8 cellular contexts compared by ENCODE assay signal in the genomic region with DNA sequence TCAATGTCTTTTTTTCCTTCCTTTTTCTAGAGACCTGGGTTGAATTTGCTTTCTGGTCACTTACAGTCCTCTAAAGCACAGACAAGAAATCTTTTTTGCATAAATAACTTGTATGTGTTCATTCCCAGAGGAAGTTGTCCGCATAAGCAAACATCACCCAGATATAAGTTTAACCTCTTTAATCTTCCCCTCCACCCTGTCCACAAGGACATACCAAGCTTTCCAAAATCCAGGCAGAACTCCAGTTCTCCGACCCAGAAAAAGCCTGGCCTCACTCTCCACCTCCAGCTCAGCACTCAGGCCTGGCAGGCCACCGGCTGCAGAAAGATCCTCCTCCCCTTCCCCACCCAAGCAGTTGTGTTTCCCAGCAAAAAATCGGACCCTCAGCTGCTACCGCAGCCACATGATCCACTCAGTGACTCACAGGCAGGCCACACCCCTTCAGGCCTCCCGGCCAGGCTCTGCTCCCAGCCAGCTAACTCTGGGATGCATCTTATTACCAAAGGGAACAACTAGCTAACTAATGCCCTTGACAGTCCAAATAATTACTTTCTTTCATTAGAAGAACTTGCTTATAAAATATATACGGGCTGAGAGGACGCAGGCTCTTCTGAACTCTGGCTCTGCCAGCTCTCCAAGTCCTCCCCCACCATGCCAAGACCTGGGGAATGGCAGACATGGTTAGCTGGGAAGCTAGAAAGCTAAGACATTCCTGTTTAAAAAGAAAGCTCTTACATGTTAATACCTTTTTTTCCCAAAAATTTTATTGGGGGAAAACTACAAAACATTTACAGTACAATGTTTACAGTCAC. TPM values are rescaled to one million over a fixed set of nuclear protein-coding genes. Genes with fewer than 3 reads are reported as not detected.
DNase-seq lines count a peak whose midpoint lies in the region; ATAC-seq and TF ChIP-seq lines count a peak whose summit lies in the region.

No MANE protein-coding gene starts in this region.

- intact Hi-C loops in activated CD4-positive, alpha-beta T cell treated with anti-CD3 and anti-CD28 coated beads for 36 hours (cut with DNase I, micrococcal nuclease), result loop anchor here in 1 of 2 experiments (1.0 to 10.0 kb wide), 2 partner anchors 91 to 727 kb away; a partner anchor contains a TSS

- H3K36me3 Mint-ChIP-seq in activated CD4-positive, alpha-beta T cell treated with anti-CD3 and anti-CD28 coated beads for 36 hours (ENCODE audit: low read depth), result peaks cover 50% of the 10 kb centered on the region

- ATAC-seq in activated CD4-positive, alpha-beta T cell treated with anti-CD3 and anti-CD28 coated beads for 36 hours, result no peak
- ATAC-seq in HG03469 (IDR thresholded peaks at IDR 0.05; ENCODE audit: unreplicated experiment) (no peak), GM19467 (IDR thresholded peaks at IDR 0.05; ENCODE audit: unreplicated experiment) (no peak)

- CTCF ChIA-PET in activated CD4-positive, alpha-beta T cell treated with anti-CD3 and anti-CD28 coated beads for 36 hours (lab: Charles Lee), result interaction anchor here (0.6 to 4.5 kb wide), 15 partner anchors 7 to 389 kb away, joined by 3 to 32 read pairs (median 6); no protein-coding TSS in a partner anchor

- no peaks in the 10 kb centered on the region for H3K27me3 Mint-ChIP-seq in activated CD4-positive, alpha-beta T cell treated with anti-CD3 and anti-CD28 coated beads for 36 hours

- peak; percentile 91 for DNase-seq in NCI-H2227 treated with DMSO at 0.1 percent for 48 hours (lab: John Stamatoyannopoulos, UW)
- DNase-seq in activated CD4-positive, alpha-beta T cell treated with anti-CD3 and anti-CD28 coated beads for 36 hours, result peak; percentile 84
- DNase-seq in dermis blood vessel endothelial cell, result peak; percentile 89
- peak; percentile 97 for DNase-seq in left kidney (ENCODE audit: low read depth, low spot score)
- peak; percentile 60 for DNase-seq in stimulated activated CD4-positive, alpha-beta T cell treated with anti-CD3 and anti-CD28 coated beads, Interleukin-1b, Interleukin-23, amount 100 ng/mL, for 48 hours

- POLR2A ChIA-PET in activated CD4-positive, alpha-beta T cell treated with anti-CD3 and anti-CD28 coated beads for 36 hours (lab: Charles Lee), result interaction anchor here (0.6 to 1.4 kb wide), 9 partner anchors 9 to 306 kb away, joined by 3 to 13 read pairs (median 4); no protein-coding TSS in a partner anchor

- H3K27ac Mint-ChIP-seq in activated CD4-positive, alpha-beta T cell treated with anti-CD3 and anti-CD28 coated beads for 36 hours, result peak overlapping the region; percentile 98

- TF ChIP-seq POLR2A in GM15510 (IDR thresholded peaks at IDR 0.05; ENCODE audit: borderline replicate concordance, extremely low read depth, insufficient read length), result peak; percentile 42

- peak overlapping the region; percentile 83 for H3K4me3 Mint-ChIP-seq in activated CD4-positive, alpha-beta T cell treated with anti-CD3 and anti-CD28 coated beads for 36 hours

- H3K4me1 Mint-ChIP-seq in activated CD4-positive, alpha-beta T cell treated with anti-CD3 and anti-CD28 coated beads for 36 hours, result peaks cover 43% of the 10 kb centered on the region

- no peaks in the 10 kb centered on the region for H3K9me3 Mint-ChIP-seq in activated CD4-positive, alpha-beta T cell treated with anti-CD3 and anti-CD28 coated beads for 36 hours (ENCODE audit: low read depth)

RNA-seq across cellular contexts. Expression of a gene that starts 4.5 kb away (rescaled TPM):
- 10 to 100 TPM; 74.4 to 77.7 TPM for total RNA-seq in activated CD4-positive, alpha-beta T cell treated with anti-CD3 and anti-CD28 coated beads for 36 hours
- 13.1 and 30.7 TPM in 2 replicates for total RNA-seq in dermis blood vessel endothelial cell
